10 cellular contexts compared by ENCODE assay signal in the genomic region with DNA sequence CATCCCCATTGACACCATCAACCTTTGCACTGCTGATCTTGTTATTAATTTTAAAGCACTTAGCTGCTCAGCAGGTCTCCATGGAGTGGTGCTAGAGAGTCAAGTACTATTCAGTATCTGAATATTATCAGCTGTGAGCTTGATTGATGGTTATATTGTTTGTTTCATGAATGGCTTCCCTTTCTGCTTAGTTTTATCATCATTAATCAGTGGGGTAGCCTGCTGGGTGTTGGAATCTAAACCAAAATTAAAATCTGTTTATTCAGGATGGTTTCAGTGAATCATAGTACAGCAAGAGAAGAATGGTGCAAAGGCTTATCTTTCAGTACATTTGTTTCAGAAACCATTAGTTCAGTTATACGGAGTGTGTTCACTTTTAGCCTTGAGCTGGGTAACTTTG. TPM values are rescaled to one million over a fixed set of nuclear protein-coding genes. Genes with fewer than 3 reads are reported as not detected.
DNase-seq lines count a peak whose midpoint lies in the region; ATAC-seq and TF ChIP-seq lines count a peak whose summit lies in the region.
"Had no signal": no experiment of that assay in that cellular context is flagged by ENCODE, and none has a peak within 500 bp of the region (broad histone marks: within the 10 kb centered on the region; RNA-seq: fewer than 3 reads in every experiment).

No MANE protein-coding gene starts in this region.

- H3K9ac ChIP-seq in mammary epithelial cell (ENCODE audit: insufficient read depth, low read length): no peak overlapping the region
- H3K9ac ChIP-seq: BLaER1 had no signal

- 0% methylated on average over 1 of the region's 1 CpG for WGBS in mammary epithelial cell (ENCODE audit: low coverage, missing lambda C conversion rate)

- no peak overlapping the region for H3K4me2 ChIP-seq in mammary epithelial cell (ENCODE audit: insufficient read depth, low read depth, low read length)
- H3K4me2 ChIP-seq: BLaER1 had no signal

- in situ Hi-C loops in mammary epithelial cell (cut with MboI; ENCODE audit: low sequenced_read_pairs in 2 of 2): loop anchor here (5.0 kb wide), 1 partner anchor 74 kb away; no protein-coding TSS in a partner anchor

- H3K27me3 ChIP-seq in mammary epithelial cell (ENCODE audit: insufficient read depth, low read length): peaks cover 21% of the 10 kb centered on the region
- H3K27me3 ChIP-seq: BLaER1 had no signal

- no peaks in the 10 kb centered on the region for H4K20me1 ChIP-seq in mammary epithelial cell (ENCODE audit: insufficient read depth, low read length)
- H4K20me1 ChIP-seq: BLaER1 had no signal

- H2AFZ ChIP-seq in mammary epithelial cell (ENCODE audit: low read depth, low read length): no peak overlapping the region

- dilution Hi-C loops in mammary epithelial cell (cut with HindIII; ENCODE audit: low sequenced_read_pairs): no loop called here

- no peaks in the 10 kb centered on the region for H3K79me2 ChIP-seq in mammary epithelial cell (ENCODE audit: insufficient read depth, low read length)

- no peak overlapping the region for H3K4me3 ChIP-seq in mammary epithelial cell (replicated peaks in 1 of 3; ENCODE audit: insufficient read depth in 1 of 3, low read depth in 2 of 3, low read length in 3 of 3)
- H3K4me3 ChIP-seq: BLaER1, skin epidermis had no signal

- CTCF ChIA-PET in mammary epithelial cell (lab: Charles Lee; ENCODE audit: low non-redundant PET): interaction anchor here (0.6 to 0.7 kb wide), 2 partner anchors 14 to 318 kb away, joined by 3 to 5 read pairs; no protein-coding TSS in a partner anchor

- H3K9me3 ChIP-seq in mammary epithelial cell (replicated peaks; ENCODE audit: insufficient read depth, low read length): no peaks in the 10 kb centered on the region
- H3K9me3 ChIP-seq: BLaER1 had no signal

- BruUV-seq in mammary epithelial cell (replicated peaks; lab: Mats Ljungman, UMichigan): no TSS peak

- no peak overlapping the region for H3K27ac ChIP-seq in mammary epithelial cell (ENCODE audit: insufficient read depth, low read depth, low read length)
- H3K27ac ChIP-seq: BLaER1, skin epidermis had no signal

- peak; percentile 65 for ATAC-seq in HG02642 (IDR thresholded peaks at IDR 0.05; ENCODE audit: poor library complexity, unreplicated experiment)
- peak; percentile 44 for ATAC-seq in omental fat pad (ENCODE audit: low FRiP score)

- H3K4me1 ChIP-seq in mammary epithelial cell (ENCODE audit: insufficient read depth, low read length): no peaks in the 10 kb centered on the region
- H3K4me1 ChIP-seq: BLaER1 had no signal

- DNase-seq in NCI-H187 (lab: John Stamatoyannopoulos, UW): peak; percentile 17 to 37
- no peak for DNase-seq in NCI-H187 treated with DMSO at 0.1 percent for 48 hours (lab: John Stamatoyannopoulos, UW)
- peak; percentile 37 for DNase-seq in NCI-H2171 (lab: John Stamatoyannopoulos, UW)
- DNase-seq in mammary epithelial cell: peak; percentile 16
- no peak for DNase-seq in omental fat pad (ENCODE audit: low spot score)
- DNase-seq in GM19240 (ENCODE audit: insufficient read length, low spot score): no peak
- no peak for DNase-seq in activated T-cell treated with anti-CD3 and anti-CD28 coated beads, Interleukin-2, amount 50 U/mL, for 48 hours

- H3K36me3 ChIP-seq in mammary epithelial cell (ENCODE audit: insufficient read depth, low read length): no peaks in the 10 kb centered on the region
- H3K36me3 ChIP-seq: BLaER1 had no signal

- TF ChIP-seq CTCF in mammary epithelial cell (conservative IDR thresholded peaks at IDR 0.05 in 1 of 2, IDR thresholded peaks at IDR 0.05 in 1 of 2; ENCODE audit: extremely low read depth in 1 of 2, insufficient read depth in 1 of 2, low read depth in 1 of 2, low read length in 2 of 2) (peak; percentile 78 to 79), omental fat pad (IDR thresholded peaks at IDR 0.05) (no peak)

- intact Hi-C loops in mammary epithelial cell (cut with micrococcal nuclease): loop anchor here (1.0 to 2.0 kb wide), 2 partner anchors 72 to 258 kb away; no protein-coding TSS in a partner anchor

RNA-seq across cellular contexts. Expression of a gene that starts 42.5 kb away (rescaled TPM):
- total RNA-seq in mammary epithelial cell: 1 to 10 TPM in 1 of 2 donors, under 1 TPM in 1; 0.17 to 1.7 TPM
- polyA plus RNA-seq in mammary epithelial cell: 1.3 TPM
- 0.88 TPM for polyA minus RNA-seq in mammary epithelial cell
- 1 to 10 TPM in 3 of 4 donors, under 1 TPM in 1; 0.94 to 6.9 (median 4.1) TPM for total RNA-seq in omental fat pad

Comparison
In these comparisons a context has a peak if more than half of its experiments do, and no peak if none do; other contexts are left out.
1. DNase-seq: peak in NCI-H187 (2 of 2), NCI-H2171 (single experiment) and mammary epithelial cell (single experiment); none in NCI-H187 treated with DMSO at 0.1 percent for 48 hours (single experiment), omental fat pad (single experiment), GM19240 (single experiment) and activated T-cell treated with anti-CD3 and anti-CD28 coated beads, Interleukin-2, amount 50 U/mL, for 48 hours (0 of 2).
2. CTCF ChIP-seq: peak in mammary epithelial cell (2 of 2); none in omental fat pad (0 of 3).